In genomic region chr12:92566448-92567040, GRCh38 we compare ENCODE assay signal across 21 cellular contexts.
DNase-seq lines count a peak whose midpoint lies in the region; ATAC-seq, FAIRE-seq and TF ChIP-seq lines count a peak whose summit lies in the region.
"Had no signal": no experiment of that assay in that cellular context is flagged by ENCODE, and none has a peak within 500 bp of the region (broad histone marks: within the 10 kb centered on the region; RNA-seq: fewer than 3 reads in every experiment).

No MANE protein-coding gene starts in this region.

- H3K4me1 Mint-ChIP-seq in activated CD8-positive, alpha-beta T cell treated with anti-CD3 and anti-CD28 coated beads for 36 hours (ENCODE audit: low read depth): peaks cover 29% of the 10 kb centered on the region
- H3K4me1 Mint-ChIP-seq in activated CD8-positive, alpha-beta T cell treated with anti-CD3 and anti-CD28 coated beads, Interleukin-2, amount 10 ng/mL, durations not matched to agents 7 days and 5 days (ENCODE audit: low read depth): peaks cover 16% of the 10 kb centered on the region
- H3K4me1 Mint-ChIP-seq in stimulated activated naive B cell treated with anti-CD40 and anti-IgM and Interleukin-4, amounts not matched to agents 10 μg/mL and 1 μg/mL and 100 μg/mL, for 72 hours: peaks cover 27 to 41% of the 10 kb centered on the region in 2 donors
- H3K4me1 Mint-ChIP-seq: CD14-positive monocyte had no signal

- no peak overlapping the region for H3K4me3 Mint-ChIP-seq in activated CD8-positive, alpha-beta T cell treated with anti-CD3 and anti-CD28 coated beads for 36 hours
- H3K4me3 Mint-ChIP-seq in activated CD8-positive, alpha-beta T cell treated with anti-CD3 and anti-CD28 coated beads, Interleukin-2, amount 10 ng/mL, durations not matched to agents 7 days and 5 days: no peak overlapping the region
- H3K4me3 Mint-ChIP-seq in stimulated activated naive B cell treated with anti-CD40 and anti-IgM and Interleukin-4, amounts not matched to agents 10 μg/mL and 1 μg/mL and 100 μg/mL, for 72 hours: no peak overlapping the region
- H3K4me3 Mint-ChIP-seq: CD14-positive monocyte had no signal

- H3K27ac Mint-ChIP-seq in activated CD8-positive, alpha-beta T cell treated with anti-CD3 and anti-CD28 coated beads for 36 hours: peak overlapping the region; percentile 47
- no peak overlapping the region for H3K27ac Mint-ChIP-seq in activated CD8-positive, alpha-beta T cell treated with anti-CD3 and anti-CD28 coated beads, Interleukin-2, amount 10 ng/mL, durations not matched to agents 7 days and 5 days
- H3K27ac Mint-ChIP-seq in stimulated activated naive B cell treated with anti-CD40 and anti-IgM and Interleukin-4, amounts not matched to agents 10 μg/mL and 1 μg/mL and 100 μg/mL, for 72 hours: peak overlapping the region; percentile 80

- intact Hi-C loops in activated CD8-positive, alpha-beta T cell treated with anti-CD3 and anti-CD28 coated beads for 36 hours (cut with micrococcal nuclease): no loop called here

- H3K9me3 Mint-ChIP-seq in activated CD8-positive, alpha-beta T cell treated with anti-CD3 and anti-CD28 coated beads for 36 hours: peaks cover 16% of the 10 kb centered on the region
- H3K9me3 Mint-ChIP-seq in activated CD8-positive, alpha-beta T cell treated with anti-CD3 and anti-CD28 coated beads, Interleukin-2, amount 10 ng/mL, durations not matched to agents 7 days and 5 days (ENCODE audit: insufficient read depth): peaks cover 18% of the 10 kb centered on the region
- H3K9me3 Mint-ChIP-seq in stimulated activated naive B cell treated with anti-CD40 and anti-IgM and Interleukin-4, amounts not matched to agents 10 μg/mL and 1 μg/mL and 100 μg/mL, for 72 hours: peaks cover 0 to 2% of the 10 kb centered on the region in 2 donors
- H3K9me3 Mint-ChIP-seq: CD14-positive monocyte had no signal

- H3K27me3 Mint-ChIP-seq in activated CD8-positive, alpha-beta T cell treated with anti-CD3 and anti-CD28 coated beads for 36 hours: no peaks in the 10 kb centered on the region
- H3K27me3 Mint-ChIP-seq in activated CD8-positive, alpha-beta T cell treated with anti-CD3 and anti-CD28 coated beads, Interleukin-2, amount 10 ng/mL, durations not matched to agents 7 days and 5 days (ENCODE audit: low read depth): no peaks in the 10 kb centered on the region
- H3K27me3 Mint-ChIP-seq in stimulated activated naive B cell treated with anti-CD40 and anti-IgM and Interleukin-4, amounts not matched to agents 10 μg/mL and 1 μg/mL and 100 μg/mL, for 72 hours: no peaks in the 10 kb centered on the region

- TF ChIP-seq CTCF in activated CD8-positive, alpha-beta T cell treated with anti-CD3 and anti-CD28 coated beads for 36 hours (IDR thresholded peaks at IDR 0.05): no peak

- FAIRE-seq in GM19239 (lab: Jason Lieb, UNC): peak; percentile 42
- FAIRE-seq: A204.1, GM12878 had no signal

- POLR2A ChIA-PET in activated CD8-positive, alpha-beta T cell treated with anti-CD3 and anti-CD28 coated beads for 36 hours (lab: Charles Lee): interaction anchor here (0.7 to 1.9 kb wide), 5 partner anchors 61 to 430 kb away, joined by 3 to 5 read pairs (median 3); no protein-coding TSS in a partner anchor
- POLR2A ChIA-PET in activated CD8-positive, alpha-beta T cell treated with anti-CD3 and anti-CD28 coated beads, Interleukin-2, amount 10 ng/mL, durations not matched to agents 7 days and 5 days (lab: Charles Lee): interaction anchor here (0.6 to 4.2 kb wide), 2 partner anchors 10 to 421 kb away, joined by 3 to 27 read pairs; partner anchors contain the start of gene BTG1

- peaks cover 25% of the 10 kb centered on the region for H3K36me3 Mint-ChIP-seq in activated CD8-positive, alpha-beta T cell treated with anti-CD3 and anti-CD28 coated beads for 36 hours (ENCODE audit: low read depth)
- H3K36me3 Mint-ChIP-seq in activated CD8-positive, alpha-beta T cell treated with anti-CD3 and anti-CD28 coated beads, Interleukin-2, amount 10 ng/mL, durations not matched to agents 7 days and 5 days (ENCODE audit: low read depth): peaks cover 32% of the 10 kb centered on the region
- H3K36me3 Mint-ChIP-seq in stimulated activated naive B cell treated with anti-CD40 and anti-IgM and Interleukin-4, amounts not matched to agents 10 μg/mL and 1 μg/mL and 100 μg/mL, for 72 hours: peaks cover 6 to 20% of the 10 kb centered on the region in 2 donors
- H3K36me3 Mint-ChIP-seq: CD14-positive monocyte had no signal

- DNase-seq in activated CD8-positive, alpha-beta T cell treated with anti-CD3 and anti-CD28 coated beads for 36 hours: no peak
- DNase-seq in activated CD8-positive, alpha-beta T cell treated with anti-CD3 and anti-CD28 coated beads, Interleukin-2, amount 10 ng/mL, durations not matched to agents 7 days and 5 days: no peak
- DNase-seq in GM19239 (ENCODE audit: insufficient read length, low spot score) (no peak), amniotic epithelial cell (ENCODE audit: low read depth) (peak; percentile 64), CD1c-positive myeloid dendritic cell (ENCODE audit: extremely low spot score) (no peak)
- DNase-seq in stimulated activated naive B cell treated with anti-CD40 and anti-IgM and Interleukin-4, amounts not matched to agents 10 μg/mL and 1 μg/mL and 100 μg/mL, for 72 hours: no peak
- DNase-seq: Caco-2, DMS53, GOT3, KBM-7, NCI-H1048, NCI-H146, NCI-H2081 treated with DMSO at 0.1 percent for 48 hours, NCI-H524 treated with DMSO at 0.1 percent for 48 hours, OCI-M1, RPMI8226 had no signal

- CTCF ChIA-PET in activated CD8-positive, alpha-beta T cell treated with anti-CD3 and anti-CD28 coated beads for 36 hours (lab: Charles Lee): interaction anchor here (0.9 to 1.5 kb wide), 3 partner anchors 9 to 1185 kb away, joined by 3 to 6 read pairs (median 5); no protein-coding TSS in a partner anchor
- CTCF ChIA-PET in activated CD8-positive, alpha-beta T cell treated with anti-CD3 and anti-CD28 coated beads, Interleukin-2, amount 10 ng/mL, durations not matched to agents 7 days and 5 days (lab: Charles Lee): interaction anchor here (0.7 to 2.1 kb wide), 7 partner anchors 10 to 1185 kb away, joined by 3 to 8 read pairs (median 4); no protein-coding TSS in a partner anchor

- peak; percentile 54 for ATAC-seq in activated CD8-positive, alpha-beta T cell treated with anti-CD3 and anti-CD28 coated beads for 36 hours
- no peak for ATAC-seq in activated CD8-positive, alpha-beta T cell treated with anti-CD3 and anti-CD28 coated beads, Interleukin-2, amount 10 ng/mL, durations not matched to agents 7 days and 5 days
- ATAC-seq in stimulated activated naive B cell treated with anti-CD40 and anti-IgM and Interleukin-4, amounts not matched to agents 10 μg/mL and 1 μg/mL and 100 μg/mL, for 72 hours (replicated peaks): no peak
- no peak for ATAC-seq in HG03196 (IDR thresholded peaks at IDR 0.05; ENCODE audit: unreplicated experiment)
- no peak for ATAC-seq in GM18858 (IDR thresholded peaks at IDR 0.05; ENCODE audit: unreplicated experiment)
- ATAC-seq: GM12878 had no signal
